Comparison of ENCODE assay signal across 8 cellular contexts in genomic region chr19:52336117-52336811, GRCh38. TPM values are rescaled to one million over a fixed set of nuclear protein-coding genes. Genes with fewer than 3 reads are reported as not detected.
DNase-seq lines count a peak whose midpoint lies in the region; ATAC-seq and TF ChIP-seq lines count a peak whose summit lies in the region.

TSS of gene ZNF610 (plus strand) at chr19:52336243. CDS start at chr19:52349173, 12,930 bp downstream.

- intact Hi-C loops in breast epithelium (cut with DNase I; ENCODE audit: low total_unique reads) = no loop called here

- H3K4me3 ChIP-seq in breast epithelium (peak within 1 kb of the TSS; percentile 69 to 92 (median 83)), iPS-20b (ENCODE audit: low read length) (peak within 1 kb of the TSS; percentile 93), skeletal muscle cell (ENCODE audit: low read depth, low read length) (peak within 1 kb of the TSS; percentile 94)

- ATAC-seq in GM21717 (IDR thresholded peaks at IDR 0.05; ENCODE audit: unreplicated experiment) = peak; percentile 58
- ATAC-seq in HG03521 (IDR thresholded peaks at IDR 0.05; ENCODE audit: unreplicated experiment) = no peak

- peak within 1 kb of the TSS; percentile 95 for H3K9ac ChIP-seq in iPS-20b (ENCODE audit: low read depth, low read length)

- H3K4me1 ChIP-seq in breast epithelium (no peaks in the 10 kb centered on the region), iPS-20b (ENCODE audit: insufficient read depth, low read length) (peaks cover 5% of the 10 kb centered on the region; the same call in 1 of the 2 replicates)

- H3K36me3 ChIP-seq in breast epithelium (no peaks in the 10 kb centered on the region), iPS-20b (ENCODE audit: insufficient read depth, low read depth, low read length) (peaks cover 8% of the 10 kb centered on the region; the same call in 1 of the 2 replicates)

- peak; percentile 33 to 92 (median 84) for DNase-seq in C1 segment of cervical spinal cord (lab: John Stamatoyannopoulos, UW)
- peak; percentile 71 for DNase-seq in NCI-H1436 treated with DMSO at 0.1 percent for 48 hours (lab: John Stamatoyannopoulos, UW)
- peak; percentile 80 to 90 for DNase-seq in breast epithelium (ENCODE audit: low spot score in 2 of 2)
- DNase-seq in skeletal muscle cell (ENCODE audit: low read depth) = peak; percentile 53

- peak; percentile 29 for TF ChIP-seq POLR2A in breast epithelium (IDR thresholded peaks at IDR 0.05)

- H3K27ac ChIP-seq in VCaP = peak within 1 kb of the TSS; percentile 95
- peak within 1 kb of the TSS; percentile 87 to 88 for H3K27ac ChIP-seq in breast epithelium
- H3K27ac ChIP-seq in iPS-20b (ENCODE audit: low read length) = peak within 1 kb of the TSS; percentile 0

- H3K9me3 ChIP-seq in breast epithelium (peaks cover 24 to 39% of the 10 kb centered on the region in 2 donors), iPS-20b (ENCODE audit: insufficient read depth, low read depth, low read length) (peaks cover 30% of the 10 kb centered on the region)

- no peaks in the 10 kb centered on the region for H3K27me3 ChIP-seq in breast epithelium
- H3K27me3 ChIP-seq in iPS-20b (ENCODE audit: insufficient read depth, low read length) = no peaks in the 10 kb centered on the region

- TF ChIP-seq CTCF in VCaP (conservative IDR thresholded peaks at IDR 0.05) = no peak
- no peak for TF ChIP-seq CTCF in breast epithelium (IDR thresholded peaks at IDR 0.05)

RNA-seq across cellular contexts. Expression of gene ZNF610, which starts in this region (rescaled TPM):
- 1 to 10 TPM; 1.1 to 7.0 (median 2.6) TPM for total RNA-seq in breast epithelium

Comparison
In these comparisons a context has a peak if more than half of its experiments do, and no peak if none do; other contexts are left out.
1. H3K27ac ChIP-seq: peak in every context shown above with its lines; median percentile 95 in VCaP; 88 in breast epithelium; 0 in iPS-20b.